15 cellular contexts compared by ENCODE assay signal in genomic region chr17:83064021-83064731, GRCh38. TPM values are rescaled to one million over a fixed set of nuclear protein-coding genes. Genes with fewer than 3 reads are reported as not detected.
A peak's percentile ranks its signal among the peaks of the same experiment; 100 is the strongest.
DNase-seq lines count a peak whose midpoint lies in the region; ATAC-seq and TF ChIP-seq lines count a peak whose summit lies in the region.
"Had no signal": no experiment of that assay in that cellular context is flagged by ENCODE, and none has a peak within 500 bp of the region (broad histone marks: within the 10 kb centered on the region; RNA-seq: fewer than 3 reads in every experiment).

No MANE protein-coding gene starts in this region.

- H2BK120ac ChIP-seq in neuronal stem cell (ENCODE audit: low read depth, low read length): no peak overlapping the region

- H3K27ac Mint-ChIP-seq in activated naive CD8-positive, alpha-beta T cell treated with anti-CD3 and anti-CD28 coated beads, Interleukin-2, amount 10 ng/mL, durations not matched to agents 7 days and 5 days: no peak overlapping the region
- H3K27ac Mint-ChIP-seq in activated naive CD8-positive, alpha-beta T cell treated with anti-CD3 and anti-CD28 coated beads for 36 hours: no peak overlapping the region
- H3K27ac Mint-ChIP-seq: dendritic cell treated with granulocyte-macrophage colony-stimulating factor and Interleukin-4, amounts not matched to agents 40 ng/mL and 50 ng/mL, for 4 days had no signal

- H3K27me3 Mint-ChIP-seq in activated naive CD8-positive, alpha-beta T cell treated with anti-CD3 and anti-CD28 coated beads, Interleukin-2, amount 10 ng/mL, durations not matched to agents 7 days and 5 days: peaks cover 5% of the 10 kb centered on the region
- no peaks in the 10 kb centered on the region for H3K27me3 Mint-ChIP-seq in activated naive CD8-positive, alpha-beta T cell treated with anti-CD3 and anti-CD28 coated beads for 36 hours

- no peak overlapping the region for H2BK5ac ChIP-seq in neuronal stem cell (ENCODE audit: low read length)

- peaks cover 4% of the 10 kb centered on the region for H3K4me1 Mint-ChIP-seq in activated naive CD8-positive, alpha-beta T cell treated with anti-CD3 and anti-CD28 coated beads, Interleukin-2, amount 10 ng/mL, durations not matched to agents 7 days and 5 days
- H3K4me1 Mint-ChIP-seq in activated naive CD8-positive, alpha-beta T cell treated with anti-CD3 and anti-CD28 coated beads for 36 hours: peaks cover 3% of the 10 kb centered on the region

- no peak for ATAC-seq in activated naive CD8-positive, alpha-beta T cell treated with anti-CD3 and anti-CD28 coated beads, Interleukin-2, amount 10 ng/mL, durations not matched to agents 7 days and 5 days (ENCODE audit: low read depth)
- peak; percentile 5 for ATAC-seq in body of pancreas

- no peak overlapping the region for H2BK15ac ChIP-seq in neuronal stem cell (ENCODE audit: low read length)

- no peaks in the 10 kb centered on the region for H3K36me3 Mint-ChIP-seq in activated naive CD8-positive, alpha-beta T cell treated with anti-CD3 and anti-CD28 coated beads, Interleukin-2, amount 10 ng/mL, durations not matched to agents 7 days and 5 days
- no peaks in the 10 kb centered on the region for H3K36me3 Mint-ChIP-seq in activated naive CD8-positive, alpha-beta T cell treated with anti-CD3 and anti-CD28 coated beads for 36 hours

- no peaks in the 10 kb centered on the region for H3K9me3 Mint-ChIP-seq in activated naive CD8-positive, alpha-beta T cell treated with anti-CD3 and anti-CD28 coated beads, Interleukin-2, amount 10 ng/mL, durations not matched to agents 7 days and 5 days
- H3K9me3 Mint-ChIP-seq in activated naive CD8-positive, alpha-beta T cell treated with anti-CD3 and anti-CD28 coated beads for 36 hours: no peaks in the 10 kb centered on the region
- H3K9me3 Mint-ChIP-seq: dendritic cell treated with granulocyte-macrophage colony-stimulating factor and Interleukin-4, amounts not matched to agents 40 ng/mL and 50 ng/mL, for 4 days had no signal

- no peaks in the 10 kb centered on the region for H3K9me3 ChIP-seq in body of pancreas
- H3K9me3 ChIP-seq in neuronal stem cell (replicated peaks in 1 of 2; ENCODE audit: control insufficient read depth in 2 of 2, insufficient read depth in 1 of 2, low read depth in 1 of 2, low read length in 2 of 2): peaks cover 0 to 4% of the 10 kb centered on the region in 2 donors
- no peaks in the 10 kb centered on the region for H3K9me3 ChIP-seq in uterus
- H3K9me3 ChIP-seq: heart right ventricle, thoracic aorta had no signal

- H3K79me1 ChIP-seq in neuronal stem cell (ENCODE audit: low read depth, low read length): no peaks in the 10 kb centered on the region

- peak overlapping the region; percentile 38 for H3K14ac ChIP-seq in neuronal stem cell (ENCODE audit: low read length)

- no peaks in the 10 kb centered on the region for H3K36me3 ChIP-seq in body of pancreas (replicated peaks in 1 of 2; ENCODE audit: insufficient read depth in 1 of 2, low read depth in 2 of 2)
- no peaks in the 10 kb centered on the region for H3K36me3 ChIP-seq in neuronal stem cell (replicated peaks in 1 of 2; ENCODE audit: control insufficient read depth in 2 of 2, insufficient read depth in 2 of 2, low read length in 2 of 2)
- H3K36me3 ChIP-seq in uterus: no peaks in the 10 kb centered on the region
- H3K36me3 ChIP-seq: heart right ventricle, thoracic aorta had no signal

- no peak overlapping the region for H3K9ac ChIP-seq in neuronal stem cell (ENCODE audit: low read depth, low read length, poor library complexity)

- H2BK12ac ChIP-seq in neuronal stem cell (ENCODE audit: low read length): peak overlapping the region; percentile 41

- POLR2A ChIA-PET in activated naive CD8-positive, alpha-beta T cell treated with anti-CD3 and anti-CD28 coated beads, Interleukin-2, amount 10 ng/mL, durations not matched to agents 7 days and 5 days (lab: Charles Lee): interaction anchor here (0.9 kb wide), 1 partner anchor 11 kb away, joined by 3 read pairs; no protein-coding TSS in a partner anchor

- WGBS in body of pancreas, 2 donors: 75 to 97% methylated on average over 6 to 17 of the region's 18 CpGs
- WGBS in neuronal stem cell (ENCODE audit: extremely low coverage in 2 of 2, insufficient read length in 2 of 2, insufficient replicate concordance in 1 of 2), 2 donors: no CpG with 5 or more reads among the region's 18 CpGs

- intact Hi-C loops in body of pancreas (cut with DNase I) (no loop called here), uterus (cut with DNase I; ENCODE audit: low total_unique reads) (no loop called here)

- TF ChIP-seq POLR2A in body of pancreas (IDR thresholded peaks at IDR 0.05) (no peak), uterus (IDR thresholded peaks at IDR 0.05) (no peak)

- peak overlapping the region; percentile 72 for H4K91ac ChIP-seq in neuronal stem cell (ENCODE audit: low read depth, low read length, poor library complexity)

- H3K27me3 ChIP-seq in body of pancreas: no peaks in the 10 kb centered on the region
- H3K27me3 ChIP-seq in neuronal stem cell (ENCODE audit: control insufficient read depth in 3 of 3, insufficient read depth in 3 of 3, low read depth in 1 of 3, low read length in 3 of 3): peaks cover 0 to 8% (median 0%) of the 10 kb centered on the region in 3 experiments
- H3K27me3 ChIP-seq in uterus: no peaks in the 10 kb centered on the region
- H3K27me3 ChIP-seq: heart right ventricle had no signal

- no peak overlapping the region for H3K4me2 ChIP-seq in neuronal stem cell (ENCODE audit: insufficient read depth, low read length, poor library complexity, severe bottlenecking)

- H3K4me1 ChIP-seq in body of pancreas (peaks cover 13% of the 10 kb centered on the region), neuronal stem cell (ENCODE audit: control insufficient read depth in 2 of 2, insufficient read depth in 1 of 2, low read depth in 1 of 2, low read length in 2 of 2) (peaks cover 0 to 2% of the 10 kb centered on the region in 2 donors), uterus (no peaks in the 10 kb centered on the region)

- H2AK5ac ChIP-seq in neuronal stem cell (ENCODE audit: low read depth, low read length): peak overlapping the region; percentile 54

- no peak overlapping the region for H4K8ac ChIP-seq in neuronal stem cell (ENCODE audit: low read depth, low read length)

- H3K23ac ChIP-seq in neuronal stem cell (ENCODE audit: low read depth, low read length, poor library complexity): no peak overlapping the region

- H3K4me3 ChIP-seq in body of pancreas: no peak overlapping the region
- H3K4me3 ChIP-seq in neuronal stem cell (ENCODE audit: low read length in 2 of 2): no peak overlapping the region
- no peak overlapping the region for H3K4me3 ChIP-seq in uterus
- H3K4me3 ChIP-seq: heart right ventricle, thoracic aorta had no signal

- peak; percentile 25 for DNase-seq in activated naive CD8-positive, alpha-beta T cell treated with anti-CD3 and anti-CD28 coated beads, Interleukin-2, amount 10 ng/mL, durations not matched to agents 7 days and 5 days
- no peak for DNase-seq in activated naive CD8-positive, alpha-beta T cell treated with anti-CD3 and anti-CD28 coated beads for 36 hours
- peak in 3 of 4 donors; percentile 0 to 17 (median 10) for DNase-seq in body of pancreas
- DNase-seq in neuronal stem cell (ENCODE audit: low spot score): no peak
- peak; percentile 8 to 10 for DNase-seq in uterus
- DNase-seq in Ammon's horn (ENCODE audit: low spot score): no peak
- DNase-seq in putamen (ENCODE audit: low spot score): no peak
- DNase-seq in NCI-H1092 treated with DMSO at 0.1 percent for 48 hours (lab: John Stamatoyannopoulos, UW): no peak
- DNase-seq: AML-193, NCI-H187 treated with DMSO at 0.1 percent for 48 hours, NCI-H510A treated with DMSO at 0.1 percent for 48 hours, SW 1271 had no signal

- no peak overlapping the region for H3K4ac ChIP-seq in neuronal stem cell (ENCODE audit: low read length)

- TF ChIP-seq CTCF in body of pancreas (IDR thresholded peaks at IDR 0.05) (no peak), uterus (IDR thresholded peaks at IDR 0.05) (no peak)

- no peak overlapping the region for H3K4me3 Mint-ChIP-seq in activated naive CD8-positive, alpha-beta T cell treated with anti-CD3 and anti-CD28 coated beads, Interleukin-2, amount 10 ng/mL, durations not matched to agents 7 days and 5 days
- H3K4me3 Mint-ChIP-seq in activated naive CD8-positive, alpha-beta T cell treated with anti-CD3 and anti-CD28 coated beads for 36 hours: no peak overlapping the region
- H3K4me3 Mint-ChIP-seq: dendritic cell treated with granulocyte-macrophage colony-stimulating factor and Interleukin-4, amounts not matched to agents 40 ng/mL and 50 ng/mL, for 4 days had no signal

- H3K27ac ChIP-seq in body of pancreas: no peak overlapping the region
- no peak overlapping the region for H3K27ac ChIP-seq in neuronal stem cell (replicated peaks; ENCODE audit: low read length)
- no peak overlapping the region for H3K27ac ChIP-seq in uterus
- H3K27ac ChIP-seq: heart right ventricle, thoracic aorta had no signal

- no peak overlapping the region for H2AFZ ChIP-seq in neuronal stem cell (ENCODE audit: low read length)

- peak overlapping the region; percentile 3 for H3K18ac ChIP-seq in neuronal stem cell (ENCODE audit: low read length)

RNA-seq across cellular contexts. Expression of gene METRNL, which starts 15.2 kb away (rescaled TPM):
- 10 to 100 TPM; 11.1 to 13.2 TPM for total RNA-seq in activated naive CD8-positive, alpha-beta T cell treated with anti-CD3 and anti-CD28 coated beads, Interleukin-2, amount 10 ng/mL, durations not matched to agents 7 days and 5 days
- 1 to 10 TPM; 4.7 to 5.9 TPM for total RNA-seq in activated naive CD8-positive, alpha-beta T cell treated with anti-CD3 and anti-CD28 coated beads for 36 hours
- 10 to 100 TPM; 21.3 to 26.4 TPM for total RNA-seq in body of pancreas
- polyA plus RNA-seq in neuronal stem cell (2013, experiment 1 of 2): 12.8 TPM
- polyA plus RNA-seq in neuronal stem cell (2013, experiment 2 of 2): 14.7 TPM
- total RNA-seq in uterus: 10 to 100 TPM; 25.0 to 44.4 (median 35.8) TPM

Comparison
In these comparisons a context has a peak if more than half of its experiments do, and no peak if none do; other contexts are left out.
1. DNase-seq: peak in activated naive CD8-positive, alpha-beta T cell treated with anti-CD3 and anti-CD28 coated beads, Interleukin-2, amount 10 ng/mL, durations not matched to agents 7 days and 5 days (single experiment), body of pancreas (3 of 4) and uterus (2 of 2); none in activated naive CD8-positive, alpha-beta T cell treated with anti-CD3 and anti-CD28 coated beads for 36 hours (single experiment), neuronal stem cell (single experiment), Ammon's horn (single experiment), putamen (single experiment) and NCI-H1092 treated with DMSO at 0.1 percent for 48 hours (single experiment).